Comparison of ENCODE assay signal across 1 cellular context in genomic region chr3:184261270-184262165, GRCh38.
TF ChIP-seq lines count a peak whose summit lies in the region.

Gene CAMK2N2, minus strand, starts transcription at chr3:184261553. Its CDS starts 268 bp downstream, at chr3:184261285.

TF ChIP-seq in HepG2, 621 proteins besides CTCF, POLR2A, EP300 and RAD21 (continued from another document):
- TF ChIP-seq ZNF580 (CRISPR knock-in tag; IDR thresholded peaks at IDR 0.05; ENCODE audit: borderline replicate concordance, low read depth), result no peak
- no peak for TF ChIP-seq MBD4 (IDR thresholded peaks at IDR 0.05; ENCODE audit: borderline replicate concordance, low read length)
- no peak for TF ChIP-seq ZNF7 (CRISPR knock-in tag; IDR thresholded peaks at IDR 0.05)
- no peak for TF ChIP-seq GPN1 (CRISPR knock-in tag; IDR thresholded peaks at IDR 0.05; ENCODE audit: borderline replicate concordance)
- no peak for TF ChIP-seq MBNL3 (CRISPR knock-in tag; conservative IDR thresholded peaks at IDR 0.05)
- TF ChIP-seq MTA1 (CRISPR knock-in tag; IDR thresholded peaks at IDR 0.05; ENCODE audit: borderline replicate concordance), result peak; percentile 14; the same call in 1 of the 2 replicates
- TF ChIP-seq BCL6 (CRISPR knock-in tag; IDR thresholded peaks at IDR 0.05), result no peak
- TF ChIP-seq KLF13 (CRISPR knock-in tag; IDR thresholded peaks at IDR 0.05), result no peak
- no peak for TF ChIP-seq DMAP1 (CRISPR knock-in tag; IDR thresholded peaks at IDR 0.05)
- no peak for TF ChIP-seq BCL3 (CRISPR knock-in tag; IDR thresholded peaks at IDR 0.05)
- TF ChIP-seq KLF15 (CRISPR knock-in tag; IDR thresholded peaks at IDR 0.05; ENCODE audit: borderline replicate concordance), result no peak
- peak; percentile 44 for TF ChIP-seq MAX (IDR thresholded peaks at IDR 0.05)
- no peak for TF ChIP-seq NFATC3 (CRISPR knock-in tag; IDR thresholded peaks at IDR 0.05)
- TF ChIP-seq TERF1 (CRISPR knock-in tag; IDR thresholded peaks at IDR 0.05), result no peak
- TF ChIP-seq HMG20A (CRISPR knock-in tag; IDR thresholded peaks at IDR 0.05; ENCODE audit: borderline replicate concordance), result no peak
- no peak for TF ChIP-seq ZNF280D (CRISPR knock-in tag; IDR thresholded peaks at IDR 0.05)
- TF ChIP-seq ZNF800 (CRISPR knock-in tag; IDR thresholded peaks at IDR 0.05), result peak; percentile 83
- peak; percentile 14; the same call in 1 of the 2 replicates for TF ChIP-seq SAP130 (CRISPR knock-in tag; IDR thresholded peaks at IDR 0.05; ENCODE audit: low read depth)
- no peak for TF ChIP-seq CEBPZ (IDR thresholded peaks at IDR 0.05; ENCODE audit: low read length)
- no peak for TF ChIP-seq ASH2L (IDR thresholded peaks at IDR 0.05; ENCODE audit: insufficient read length, low read depth, low read length)
- no peak for TF ChIP-seq ZNF44 (CRISPR knock-in tag; IDR thresholded peaks at IDR 0.05)
- no peak for TF ChIP-seq ZNF207 (IDR thresholded peaks at IDR 0.05; ENCODE audit: borderline replicate concordance)
TF ChIP-seq in HepG2: peak in this region for 6.
